Comparison of ENCODE assay signal across 4 cellular contexts in genomic region chr16:61818850-61819249, GRCh38.
TF ChIP-seq lines count a peak whose summit lies in the region.

No MANE protein-coding gene starts in this region.

TF ChIP-seq in HepG2, 621 proteins besides CTCF, POLR2A, EP300 and RAD21:
- TF ChIP-seq MAFK (conservative IDR thresholded peaks at IDR 0.05 in 1 of 2, IDR thresholded peaks at IDR 0.05 in 1 of 2; ENCODE audit: low read length in 2 of 2), result peak; percentile 82 to 84
- TF ChIP-seq ZNF432 (CRISPR knock-in tag; IDR thresholded peaks at IDR 0.05; ENCODE audit: borderline replicate concordance), result no peak
- TF ChIP-seq KMT2A (CRISPR knock-in tag; IDR thresholded peaks at IDR 0.05), result no peak
- TF ChIP-seq MAFF (IDR thresholded peaks at IDR 0.05; ENCODE audit: low read depth, low read length), result peak; percentile 82

TF ChIP-seq in A549, 52 proteins besides CTCF, POLR2A, EP300 and RAD21:
- TF ChIP-seq MAFK (IDR thresholded peaks at IDR 0.05; ENCODE audit: partially characterized antibody) (peak; percentile 63), FOSL2 (IDR thresholded peaks at IDR 0.05) (no peak), FOSL2 (CRISPR knock-in tag; IDR thresholded peaks at IDR 0.05) (no peak)

TF ChIP-seq in IMR-90, 13 proteins besides CTCF, POLR2A, EP300 and RAD21:
- peak; percentile 53 for TF ChIP-seq MAFK (IDR thresholded peaks at IDR 0.05; ENCODE audit: low read depth, low read length)
- no peak for TF ChIP-seq USF2 (IDR thresholded peaks at IDR 0.05; ENCODE audit: low read depth, low read length)
TF ChIP-seq in IMR-90: peak in this region for 1.

TF ChIP-seq in K562, 482 proteins besides CTCF, POLR2A, EP300 and RAD21:
- TF ChIP-seq MAFF (IDR thresholded peaks at IDR 0.05; ENCODE audit: low read length) (peak; percentile 23; the same call in 1 of the 2 replicates), ZNF699 (CRISPR knock-in tag; IDR thresholded peaks at IDR 0.05; ENCODE audit: insufficient replicate concordance) (no peak), ZNF316 (IDR thresholded peaks at IDR 0.05) (0 out of 2 replicates have a peak, but pooled peaks have one; percentile 20), GABPB2 (CRISPR knock-in tag; conservative IDR thresholded peaks at IDR 0.05) (no peak)
- TF ChIP-seq, protein P1, sequence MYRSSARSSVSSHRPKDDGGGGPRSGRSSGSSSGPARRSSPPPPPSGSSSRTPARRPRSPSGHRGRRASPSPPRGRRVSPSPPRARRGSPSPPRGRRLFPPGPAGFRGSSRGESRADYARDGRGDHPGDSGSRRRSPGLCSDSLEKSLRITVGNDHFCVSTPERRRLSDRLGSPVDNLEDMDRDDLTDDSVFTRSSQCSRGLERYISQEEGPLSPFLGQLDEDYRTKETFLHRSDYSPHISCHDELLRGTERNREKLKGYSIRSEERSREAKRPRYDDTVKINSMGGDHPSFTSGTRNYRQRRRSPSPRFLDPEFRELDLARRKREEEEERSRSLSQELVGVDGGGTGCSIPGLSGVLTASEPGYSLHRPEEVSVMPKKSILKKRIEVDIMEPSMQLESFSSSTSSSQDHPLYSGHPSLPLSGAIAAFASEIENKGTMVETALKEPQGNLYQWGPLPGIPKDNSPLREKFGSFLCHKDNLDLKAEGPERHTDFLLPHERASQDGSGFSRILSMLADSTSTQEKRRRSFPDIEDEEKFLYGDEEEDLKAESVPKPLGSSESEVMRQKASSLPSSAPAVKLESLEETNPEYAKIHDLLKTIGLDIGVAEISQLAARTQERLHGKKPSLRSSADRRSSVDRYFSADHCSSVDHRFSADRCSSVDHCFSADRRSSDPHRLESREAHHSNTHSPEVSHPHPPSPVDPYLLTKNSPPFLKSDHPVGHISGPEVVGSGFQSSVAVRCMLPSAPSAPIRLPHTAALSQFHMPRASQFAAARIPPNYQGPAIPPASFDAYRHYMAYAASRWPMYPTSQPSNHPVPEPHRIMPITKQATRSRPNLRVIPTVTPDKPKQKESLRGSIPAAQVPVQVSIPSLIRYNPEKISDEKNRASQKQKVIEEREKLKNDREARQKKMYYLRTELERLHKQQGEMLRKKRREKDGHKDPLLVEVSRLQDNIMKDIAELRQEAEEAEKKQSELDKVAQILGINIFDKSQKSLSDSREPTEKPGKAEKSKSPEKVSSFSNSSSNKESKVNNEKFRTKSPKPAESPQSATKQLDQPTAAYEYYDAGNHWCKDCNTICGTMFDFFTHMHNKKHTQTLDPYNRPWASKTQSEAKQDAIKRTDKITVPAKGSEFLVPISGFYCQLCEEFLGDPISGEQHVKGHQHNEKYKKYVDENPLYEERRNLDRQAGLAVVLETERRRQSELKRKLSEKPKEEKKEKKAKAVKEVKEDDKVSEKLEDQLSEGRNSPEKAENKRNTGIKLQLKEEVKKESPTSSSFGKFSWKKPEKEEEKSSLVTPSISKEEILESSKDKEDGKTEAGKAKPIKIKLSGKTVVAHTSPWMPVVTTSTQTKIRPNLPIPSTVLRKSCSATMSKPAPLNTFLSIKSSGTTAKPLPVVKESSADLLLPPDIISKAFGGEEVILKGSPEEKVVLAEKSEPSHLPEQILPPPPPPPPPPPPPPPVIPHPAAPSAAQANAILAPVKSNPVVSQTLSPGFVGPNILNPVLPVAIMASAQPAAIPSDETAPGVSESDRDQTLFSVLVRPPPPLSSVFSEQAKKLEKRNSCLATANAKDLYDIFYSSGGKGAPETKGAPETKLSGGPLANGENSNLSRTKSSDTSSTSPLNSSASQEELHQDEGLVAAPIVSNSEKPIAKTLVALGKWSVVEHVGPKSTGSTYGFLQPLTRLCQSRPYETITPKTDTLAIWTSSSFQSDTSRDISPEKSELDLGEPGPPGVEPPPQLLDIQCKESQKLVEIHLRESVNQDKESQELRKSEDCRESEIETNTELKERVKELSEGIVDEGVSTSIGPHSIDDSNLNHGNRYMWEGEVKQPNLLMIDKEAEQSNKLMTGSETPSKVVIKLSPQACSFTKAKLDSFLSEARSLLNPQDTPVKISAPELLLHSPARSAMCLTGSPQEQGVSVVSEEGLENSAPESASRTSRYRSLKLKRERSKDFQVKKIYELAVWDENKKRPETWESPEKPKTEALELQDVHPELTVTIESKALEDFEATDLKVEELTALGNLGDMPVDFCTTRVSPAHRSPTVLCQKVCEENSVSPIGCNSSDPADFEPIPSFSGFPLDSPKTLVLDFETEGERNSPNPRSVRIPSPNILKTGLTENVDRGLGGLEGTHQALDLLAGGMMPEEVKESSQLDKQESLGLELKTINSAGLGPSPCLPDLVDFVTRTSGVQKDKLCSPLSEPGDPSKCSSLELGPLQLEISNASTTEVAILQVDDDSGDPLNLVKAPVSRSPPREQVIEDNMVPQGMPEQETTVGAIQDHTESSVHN (IDR thresholded peaks at IDR 0.05; ENCODE audit: borderline replicate concordance in 1 of 2, low read depth in 1 of 2), result no peak
TF ChIP-seq in K562: peak in this region for 2.
